ENCODE assay signal across 6 cellular contexts in the genomic region with DNA sequence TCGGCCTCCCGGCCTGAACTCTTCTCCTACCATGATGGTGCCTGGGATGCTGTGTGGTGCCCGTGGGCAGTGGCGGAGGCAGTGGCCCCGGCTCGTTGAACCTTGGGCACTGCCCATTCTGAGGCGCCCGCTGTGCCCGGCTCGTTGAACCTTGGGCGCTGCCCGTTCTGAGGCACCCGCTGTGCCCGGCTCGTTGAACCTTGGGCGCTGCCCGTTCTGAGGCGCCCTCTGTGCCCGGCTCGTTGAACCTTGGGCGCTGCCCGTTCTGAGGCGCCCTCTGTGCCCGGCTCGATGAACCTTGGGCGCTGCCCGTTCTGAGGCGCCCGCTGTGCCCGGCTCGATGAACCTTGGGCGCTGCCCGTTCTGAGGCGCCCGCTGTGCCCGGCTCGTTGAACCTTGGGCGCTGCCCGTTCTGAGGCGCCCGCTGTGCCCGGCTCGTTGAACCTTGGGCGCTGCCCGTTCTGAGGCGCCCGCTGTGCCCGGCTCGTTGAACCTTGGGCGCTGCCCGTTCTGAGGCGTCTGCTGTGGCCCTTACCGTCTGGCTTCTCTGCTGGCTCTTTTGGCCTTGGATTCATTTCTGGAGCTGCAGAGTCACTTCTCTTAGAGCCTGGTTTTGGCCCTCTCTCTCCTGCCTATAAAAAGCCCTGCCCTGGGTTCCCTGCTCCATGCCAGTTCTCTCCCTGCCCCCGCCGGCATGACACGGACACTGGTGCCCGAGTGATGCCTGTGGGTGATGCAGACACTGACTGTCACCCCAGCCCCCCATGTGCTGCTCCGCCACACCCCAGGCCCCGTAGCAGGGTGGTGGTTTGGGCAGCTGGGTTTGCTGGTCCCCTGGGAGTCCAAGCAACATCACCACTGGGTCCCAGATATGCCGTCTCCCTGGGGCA. TPM values are rescaled to one million over a fixed set of nuclear protein-coding genes. Genes with fewer than 3 reads are reported as not detected.
DNase-seq lines count a peak whose midpoint lies in the region; ATAC-seq, FAIRE-seq and TF ChIP-seq lines count a peak whose summit lies in the region.
"Not testable (repeated sequence)": the region's sequence is repeated elsewhere in the genome, so short reads cannot be mapped to it uniquely, and the experiment has no call there.

No MANE protein-coding gene starts in this region.

- H3K27ac Mint-ChIP-seq in activated B cell treated with CpG ODN at 0.5 μM for 24 hours, result not testable (repeated sequence)
- H3K27ac Mint-ChIP-seq in endodermal cell, result peak overlapping the region; percentile 30
- H3K27ac Mint-ChIP-seq in stimulated activated effector memory CD8-positive, alpha-beta T cell treated with anti-CD3 and anti-CD28 coated beads, Interleukin-12 subunit alpha, Interleukin-12 subunit beta, amount 100 ng/mL, for 72 hours, result peak overlapping the region; percentile 43

- H4K20me1 ChIP-seq in BLaER1, result peaks cover 95% of the 10 kb centered on the region
- not testable (repeated sequence) for H4K20me1 ChIP-seq in HepG2 (ENCODE audit: insufficient read depth, low read length)

- WGBS in endodermal cell (ENCODE audit: insufficient coverage in 1 of 2, insufficient read length in 1 of 2), 2 experiments, result 93 to 97% methylated on average over 14 to 57 of the region's 60 CpGs
- 87 to 96% (median 90%) methylated on average over 38 to 60 of the region's 60 CpGs for WGBS in heart left ventricle, 4 donors
- WGBS in HepG2 (ENCODE audit: low lambda C conversion rate), result 96% methylated on average over 46 of the region's 60 CpGs

- intact Hi-C loops in activated B cell treated with CpG ODN at 0.5 μM for 24 hours (cut with micrococcal nuclease); HepG2 (cut with micrococcal nuclease; ENCODE audit: unreplicated experiment): not testable (repeated sequence)
- intact Hi-C loops in heart left ventricle (cut with DNase I), result loop anchor here in 2 of 10 donors (5.0 to 10.0 kb wide), 2 partner anchors 80 to 83 kb away; no protein-coding TSS in a partner anchor

- H3K9me3 ChIP-seq in BLaER1, result peaks cover 28% of the 10 kb centered on the region
- not testable (repeated sequence) for H3K9me3 ChIP-seq in endodermal cell (ENCODE audit: control insufficient read depth, low read length); heart left ventricle; HepG2 (ENCODE audit: low read length)

- FAIRE-seq in HepG2 (lab: Jason Lieb, UNC), result not testable (repeated sequence)

- not testable (repeated sequence) for H3K9ac ChIP-seq in BLaER1; endodermal cell (ENCODE audit: extremely low read depth, low read length, poor library complexity, severe bottlenecking); HepG2 (ENCODE audit: insufficient read depth, low read depth, low read length)

- peaks cover 14% of the 10 kb centered on the region for H3K4me1 Mint-ChIP-seq in activated B cell treated with CpG ODN at 0.5 μM for 24 hours
- not testable (repeated sequence) for H3K4me1 Mint-ChIP-seq in endodermal cell
- H3K4me1 Mint-ChIP-seq in stimulated activated effector memory CD8-positive, alpha-beta T cell treated with anti-CD3 and anti-CD28 coated beads, Interleukin-12 subunit alpha, Interleukin-12 subunit beta, amount 100 ng/mL, for 72 hours, result peaks cover 16% of the 10 kb centered on the region

- H3K27ac ChIP-seq in BLaER1, result peak overlapping the region; percentile 75
- not testable (repeated sequence) for H3K27ac ChIP-seq in endodermal cell (ENCODE audit: low read depth, low read length); heart left ventricle; HepG2 (ENCODE audit: extremely low read length, insufficient read depth, low read length)

- in situ Hi-C loops in HepG2 (cut with HindIII; ENCODE audit: extremely low pct_ligation_motif_present, low pct_unique_long_range_greater_than_20kb), result not testable (repeated sequence)

- H3K27me3 Mint-ChIP-seq in activated B cell treated with CpG ODN at 0.5 μM for 24 hours; endodermal cell (ENCODE audit: insufficient read depth): not testable (repeated sequence)

- H3K4me2 ChIP-seq in BLaER1, result peak overlapping the region; percentile 87
- H3K4me2 ChIP-seq in HepG2 (ENCODE audit: low read depth, low read length), result not testable (repeated sequence)

- TF ChIP-seq CTCF in activated B cell treated with CpG ODN at 0.5 μM for 24 hours (IDR thresholded peaks at IDR 0.05); endodermal cell (conservative IDR thresholded peaks at IDR 0.05); heart left ventricle (IDR thresholded peaks at IDR 0.05); HepG2 (CRISPR knock-in tag; IDR thresholded peaks at IDR 0.05): not testable (repeated sequence)

- not testable (repeated sequence) for TF ChIP-seq RAD21 in HepG2 (CRISPR knock-in tag; IDR thresholded peaks at IDR 0.05)

- not testable (repeated sequence) for H3K4me3 Mint-ChIP-seq in activated B cell treated with CpG ODN at 0.5 μM for 24 hours; endodermal cell; stimulated activated effector memory CD8-positive, alpha-beta T cell treated with anti-CD3 and anti-CD28 coated beads, Interleukin-12 subunit alpha, Interleukin-12 subunit beta, amount 100 ng/mL, for 72 hours

- H2AFZ ChIP-seq in HepG2 (ENCODE audit: low read length), result not testable (repeated sequence)

- TF ChIP-seq POLR2A in heart left ventricle (IDR thresholded peaks at IDR 0.05); HepG2 (IDR thresholded peaks at IDR 0.05; ENCODE audit: insufficient read depth in 1 of 2, low read depth in 2 of 2, low read length in 2 of 2): not testable (repeated sequence)

- not testable (repeated sequence) for BruUV-seq in HepG2 (replicated peaks; lab: Mats Ljungman, UMichigan)

- not testable (repeated sequence) for H3K79me2 ChIP-seq in HepG2 (ENCODE audit: insufficient read depth, low read length)

- H3K4me1 ChIP-seq in BLaER1 (peaks cover 82% of the 10 kb centered on the region), HepG2 (ENCODE audit: insufficient read depth, low read length) (peaks cover 13% of the 10 kb centered on the region; the same call in 1 of the 2 replicates)
- not testable (repeated sequence) for H3K4me1 ChIP-seq in endodermal cell (ENCODE audit: control insufficient read depth, insufficient read depth, low read length); heart left ventricle

- DNase-seq in activated B cell treated with CpG ODN at 0.5 μM for 24 hours; endodermal cell; heart left ventricle; HepG2 (ENCODE audit: low spot score); stimulated activated effector memory CD8-positive, alpha-beta T cell treated with anti-CD3 and anti-CD28 coated beads, Interleukin-12 subunit alpha, Interleukin-12 subunit beta, amount 100 ng/mL, for 72 hours (ENCODE audit: low spot score in 2 of 2): not testable (repeated sequence)

- CTCF ChIA-PET in activated B cell treated with CpG ODN at 0.5 μM for 24 hours (lab: Charles Lee); HepG2 (lab: Yijun Ruan, JAX; ENCODE audit: low intra/inter-chr PET ratio, low total read pairs): not testable (repeated sequence)

- not testable (repeated sequence) for H3K27me3 ChIP-seq in BLaER1; endodermal cell (ENCODE audit: control insufficient read depth, insufficient read depth, low read length, poor library complexity, severe bottlenecking); heart left ventricle; HepG2 (ENCODE audit: control insufficient read depth in 1 of 2, insufficient read depth in 2 of 2, low read length in 2 of 2)

- H3K9me3 Mint-ChIP-seq in activated B cell treated with CpG ODN at 0.5 μM for 24 hours; endodermal cell; stimulated activated effector memory CD8-positive, alpha-beta T cell treated with anti-CD3 and anti-CD28 coated beads, Interleukin-12 subunit alpha, Interleukin-12 subunit beta, amount 100 ng/mL, for 72 hours: not testable (repeated sequence)

- ATAC-seq in activated B cell treated with CpG ODN at 0.5 μM for 24 hours (ENCODE audit: low read depth), result peak; percentile 42
- ATAC-seq in heart left ventricle, result peak in 3 of 4 donors; percentile 59 to 65 (median 62)
- ATAC-seq in HepG2; stimulated activated effector memory CD8-positive, alpha-beta T cell treated with anti-CD3 and anti-CD28 coated beads, Interleukin-12 subunit alpha, Interleukin-12 subunit beta, amount 100 ng/mL, for 72 hours: not testable (repeated sequence)

- peak overlapping the region; percentile 33; the same call in 1 of the 2 replicates for H3K4me3 ChIP-seq in BLaER1
- H3K4me3 ChIP-seq in endodermal cell (ENCODE audit: low read length); heart left ventricle; HepG2 (replicated peaks in 1 of 3; ENCODE audit: insufficient read depth in 1 of 3, low read depth in 2 of 3, low read length in 3 of 3): not testable (repeated sequence)

- H3K36me3 ChIP-seq in BLaER1, result peaks cover 38% of the 10 kb centered on the region
- not testable (repeated sequence) for H3K36me3 ChIP-seq in endodermal cell (ENCODE audit: control insufficient read depth, insufficient read depth, low read length); heart left ventricle; HepG2 (replicated peaks in 1 of 2; ENCODE audit: control insufficient read depth in 1 of 2, insufficient read depth in 2 of 2, low read length in 2 of 2)

- H3K36me3 Mint-ChIP-seq in activated B cell treated with CpG ODN at 0.5 μM for 24 hours (ENCODE audit: low read depth); stimulated activated effector memory CD8-positive, alpha-beta T cell treated with anti-CD3 and anti-CD28 coated beads, Interleukin-12 subunit alpha, Interleukin-12 subunit beta, amount 100 ng/mL, for 72 hours: not testable (repeated sequence)
- H3K36me3 Mint-ChIP-seq in endodermal cell (ENCODE audit: low read depth), result peaks cover 25% of the 10 kb centered on the region

- TF ChIP-seq EP300 in HepG2 (IDR thresholded peaks at IDR 0.05; ENCODE audit: low read depth in 2 of 2, low read length in 2 of 2); HepG2 (CRISPR knock-in tag; IDR thresholded peaks at IDR 0.05; ENCODE audit: borderline replicate concordance): not testable (repeated sequence)

- POLR2A ChIA-PET in activated B cell treated with CpG ODN at 0.5 μM for 24 hours (lab: Charles Lee); HepG2 (lab: Yijun Ruan, JAX): not testable (repeated sequence)

RNA-seq across cellular contexts. Expression of a gene that starts 44.3 kb away (rescaled TPM):
- total RNA-seq in activated B cell treated with CpG ODN at 0.5 μM for 24 hours (20.5 and 28.5 TPM in 2 replicates), endodermal cell (10 to 100 TPM; 49.9 to 68.5 TPM), heart left ventricle (10 to 100 TPM; 12.5 to 17.3 (median 16.4) TPM), HepG2 (2016; rRNA removed; fragmentation: Illumina TruSeq; extraction: Trizol) (21.9 and 34.7 TPM in 2 replicates)
- polyA plus RNA-seq in endodermal cell (2013, experiment 1 of 2), result 18.0 TPM
- polyA plus RNA-seq in endodermal cell (2013, experiment 2 of 2), result 17.8 TPM
- polyA plus RNA-seq in heart left ventricle (10 to 100 TPM; 16.7 to 20.7 TPM), HepG2 (2011; rRNA removed) (85.2 and 85.8 TPM in 2 replicates)
- 25.5 and 28.3 TPM in 2 replicates for total RNA-seq in HepG2 (2016; cell fraction: cytosol; rRNA removed; fragmentation: Illumina TruSeq; extraction: Trizol; ENCODE audit: low read depth)
- total RNA-seq in HepG2 (2016; cell fraction: insoluble cytoplasmic fraction; rRNA removed; fragmentation: Illumina TruSeq; extraction: Trizol), result 20.0 and 36.5 TPM in 2 replicates
- total RNA-seq in HepG2 (2016; cell fraction: membrane; rRNA removed; fragmentation: Illumina TruSeq; extraction: Trizol), result 37.0 and 42.3 TPM in 2 replicates
- 30.0 and 34.9 TPM in 2 replicates for total RNA-seq in HepG2 (2016; cell fraction: nucleus; rRNA removed; fragmentation: Illumina TruSeq; extraction: Trizol)
- 52.8 and 75.3 TPM in 2 replicates for polyA plus RNA-seq in HepG2 (2011; cell fraction: cytosol; rRNA removed)
- polyA plus RNA-seq in HepG2 (2011; cell fraction: nucleus; rRNA removed), result 132 and 197 TPM in 2 replicates
- 47.5 and 47.9 TPM in 2 replicates for polyA plus RNA-seq in HepG2 (2012)
- polyA plus RNA-seq in HepG2 (2016; cell fraction: cytosol; fragmentation: Illumina TruSeq; extraction: Trizol; ENCODE audit: low read depth), result 23.5 and 27.3 TPM in 2 replicates
- 26.8 and 34.6 TPM in 2 replicates for polyA plus RNA-seq in HepG2 (2016; cell fraction: insoluble cytoplasmic fraction; fragmentation: Illumina TruSeq; extraction: Trizol; ENCODE audit: low read depth)
- polyA plus RNA-seq in HepG2 (2016; cell fraction: membrane; fragmentation: Illumina TruSeq; extraction: Trizol; ENCODE audit: low read depth), result 39.3 and 40.3 TPM in 2 replicates
- polyA plus RNA-seq in HepG2 (2016; cell fraction: nucleus; fragmentation: Illumina TruSeq; extraction: Trizol; ENCODE audit: insufficient read depth, low read depth), result 76.9 and 79.5 TPM in 2 replicates
- polyA minus RNA-seq in HepG2 (2011; rRNA and poly(A)+ RNA removed; ENCODE audit: low replicate concordance), result 29.4 and 69.2 TPM in 2 replicates
- polyA minus RNA-seq in HepG2 (2011; cell fraction: cytosol; rRNA and poly(A)+ RNA removed), result 14.4 and 24.4 TPM in 2 replicates
- polyA minus RNA-seq in HepG2 (2011; cell fraction: nucleus; rRNA and poly(A)+ RNA removed), result 41.4 and 57.0 TPM in 2 replicates
